ENCODE assay signal across 37 cellular contexts in the genomic region with DNA sequence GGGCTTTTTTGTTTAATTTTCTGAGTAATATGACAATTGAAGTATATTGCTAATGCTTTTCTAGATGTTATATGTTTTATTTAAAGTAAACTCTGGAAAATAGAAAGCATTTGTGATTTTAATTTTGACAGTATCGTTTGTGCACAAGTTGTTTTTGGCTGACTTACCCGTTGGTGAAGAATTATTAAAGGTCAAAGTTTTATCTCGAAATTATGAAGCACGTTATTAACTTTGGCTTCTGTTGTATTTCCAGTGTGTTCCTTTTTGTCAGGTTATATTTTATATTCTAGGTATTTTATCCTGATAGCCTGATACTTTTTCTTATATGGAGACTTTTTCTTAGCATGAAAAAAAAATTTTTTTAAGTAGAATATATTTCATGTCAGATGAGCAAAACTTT.
"Had no signal": no experiment of that assay in that cellular context is flagged by ENCODE, and none has a peak within 500 bp of the region (broad histone marks: within the 10 kb centered on the region; RNA-seq: fewer than 3 reads in every experiment).

No MANE protein-coding gene starts in this region.

- ATAC-seq: activated naive CD4-positive, alpha-beta T cell treated with anti-CD3 and anti-CD28 coated beads, Interleukin-2, amount 50 U/mL, for 72 hours; activated naive CD8-positive, alpha-beta T cell treated with anti-CD3 and anti-CD28 coated beads, Interleukin-2, amount 50 U/mL, for 24 hours; activated T-cell treated with anti-CD3 and anti-CD28 coated beads, Interleukin-2, amount 50 U/mL, for 4 hours; activated T-cell treated with anti-CD3 and anti-CD28 coated beads, Interleukin-2, amount 50 U/mL, for 72 hours; activated T-helper 17 cell treated with anti-CD3 and anti-CD28 coated beads, Interleukin-2, amount 50 U/mL, for 72 hours; body of pancreas had no signal

- H3K27me3 Mint-ChIP-seq: activated naive CD4-positive, alpha-beta T cell treated with anti-CD3 and anti-CD28 coated beads, Interleukin-2, amount 10 ng/mL, durations not matched to agents 7 days and 5 days; activated naive CD8-positive, alpha-beta T cell treated with anti-CD3 and anti-CD28 coated beads, Interleukin-2, amount 10 ng/mL, durations not matched to agents 7 days and 5 days; activated naive CD8-positive, alpha-beta T cell treated with anti-CD3 and anti-CD28 coated beads, Interleukin-2, amount 50 U/mL, for 24 hours; activated T-cell treated with anti-CD3 and anti-CD28 coated beads, Interleukin-2, amount 50 U/mL, for 24 hours; activated T-helper 17 cell treated with anti-CD3 and anti-CD28 coated beads, Interleukin-2, amount 50 U/mL, for 72 hours; brain; central memory CD8-positive, alpha-beta T cell had no signal

- H3K9me3 Mint-ChIP-seq: activated T-helper 17 cell treated with anti-CD3 and anti-CD28 coated beads, Interleukin-2, amount 50 U/mL, for 72 hours; central memory CD8-positive, alpha-beta T cell had no signal

- H3K4me1 ChIP-seq: ascending aorta, breast epithelium had no signal

- FAIRE-seq: astrocyte, bronchial epithelial cell had no signal

- H3K9me3 ChIP-seq: ascending aorta had no signal

- H3K27ac ChIP-seq: adrenal gland, ascending aorta, body of pancreas, brain microvascular endothelial cell, breast epithelium, cardiac muscle cell had no signal

- DNase-seq: activated effector memory CD4-positive, alpha-beta T cell treated with anti-CD3 and anti-CD28 coated beads, Interleukin-2, amount 50 U/mL, for 16 hours; activated effector memory CD4-positive, alpha-beta T cell treated with Interleukin-2 at 50 U/mL for 16 hours; activated gamma-delta T cell; activated gamma-delta T cell treated with Interleukin-2 at 50 U/mL for 16 hours; activated naive CD4-positive, alpha-beta T cell treated with anti-CD3 and anti-CD28 coated beads for 36 hours; activated naive CD4-positive, alpha-beta T cell treated with anti-CD3 and anti-CD28 coated beads, Interleukin-2, amount 10 ng/mL, durations not matched to agents 7 days and 5 days; activated naive CD4-positive, alpha-beta T cell treated with anti-CD3 and anti-CD28 coated beads, Interleukin-2, amount 50 U/mL, for 16 hours; activated naive CD4-positive, alpha-beta T cell treated with Interleukin-2 at 50 U/mL for 16 hours; activated naive CD8-positive, alpha-beta T cell treated with anti-CD3 and anti-CD28 coated beads, Interleukin-2, amount 10 ng/mL, durations not matched to agents 7 days and 5 days; activated naive CD8-positive, alpha-beta T cell treated with anti-CD3 and anti-CD28 coated beads, Interleukin-2, amount 50 U/mL, for 24 hours; activated T-cell treated with anti-CD3 and anti-CD28 coated beads for 4 hours; activated T-cell treated with anti-CD3 and anti-CD28 coated beads, Interleukin-2, amount 50 U/mL, for 1 hour; activated T-cell treated with anti-CD3 and anti-CD28 coated beads, Interleukin-2, amount 50 U/mL, for 24 hours; activated T-cell treated with anti-CD3 and anti-CD28 coated beads, Interleukin-2, amount 50 U/mL, for 4 hours; activated T-cell treated with anti-CD3 and anti-CD28 coated beads, Interleukin-2, amount 50 U/mL, for 48 hours; activated T-cell treated with anti-CD3 and anti-CD28 coated beads, Interleukin-2, amount 50 U/mL, for 72 hours; adrenal gland; amniotic stem cell; amygdala; anterior cingulate cortex; aorta; body of pancreas; brain microvascular endothelial cell; caudate nucleus; central memory CD4-positive, alpha-beta T cell; cerebellar nuclear complex had no signal

- H3K4me1 Mint-ChIP-seq: brain had no signal

- H3K4me3 ChIP-seq: adrenal gland, ascending aorta, body of pancreas, breast epithelium, cardiac muscle cell had no signal

- H3K27me3 ChIP-seq: adrenal gland, ascending aorta, body of pancreas, brain microvascular endothelial cell, breast epithelium, cardiac muscle cell had no signal

- H3K27ac Mint-ChIP-seq: activated naive CD4-positive, alpha-beta T cell treated with anti-CD3 and anti-CD28 coated beads, Interleukin-2, amount 10 ng/mL, durations not matched to agents 7 days and 5 days; activated naive CD4-positive, alpha-beta T cell treated with anti-CD3 and anti-CD28 coated beads, Interleukin-2, amount 50 U/mL, for 72 hours; activated naive CD8-positive, alpha-beta T cell treated with anti-CD3 and anti-CD28 coated beads, Interleukin-2, amount 10 ng/mL, durations not matched to agents 7 days and 5 days; activated T-cell treated with anti-CD3 and anti-CD28 coated beads, Interleukin-2, amount 50 U/mL, for 72 hours; activated T-helper 1 cell treated with anti-CD3 and anti-CD28 coated beads, Interleukin-12 subunit alpha, Interleukin-12 subunit beta, Interleukin-2, Interleukin-4 antibody, amounts not matched to agents 30 ng/mL and 10 ng/mL and 1 ng/mL, durations not matched to agents 14 hours and 24 hours and 36 hours; activated T-helper 17 cell treated with anti-CD3 and anti-CD28 coated beads, Interleukin-2, amount 50 U/mL, for 72 hours; activated T-helper 2 cell treated with anti-CD3 and anti-CD28 coated beads, Interferon-gamma antibody, Interleukin-2, Interleukin-4, amounts not matched to agents 10 μg/mL and 5 μg/mL and 100 μg/mL, durations not matched to agents 14 hours and 24 hours and 36 hours; brain had no signal

- H3K4me3 Mint-ChIP-seq: activated naive CD4-positive, alpha-beta T cell treated with anti-CD3 and anti-CD28 coated beads for 36 hours; activated naive CD4-positive, alpha-beta T cell treated with anti-CD3 and anti-CD28 coated beads, Interleukin-2, amount 10 ng/mL, durations not matched to agents 7 days and 5 days; activated naive CD8-positive, alpha-beta T cell treated with anti-CD3 and anti-CD28 coated beads, Interleukin-2, amount 10 ng/mL, durations not matched to agents 7 days and 5 days; activated naive CD8-positive, alpha-beta T cell treated with anti-CD3 and anti-CD28 coated beads, Interleukin-2, amount 50 U/mL, for 24 hours; activated T-cell treated with anti-CD3 and anti-CD28 coated beads, Interleukin-2, amount 50 U/mL, for 24 hours; activated T-cell treated with anti-CD3 and anti-CD28 coated beads, Interleukin-2, amount 50 U/mL, for 4 hours; activated T-cell treated with anti-CD3 and anti-CD28 coated beads, Interleukin-2, amount 50 U/mL, for 72 hours; activated T-helper 1 cell treated with anti-CD3 and anti-CD28 coated beads, Interleukin-12 subunit alpha, Interleukin-12 subunit beta, Interleukin-2, Interleukin-4 antibody, amounts not matched to agents 30 ng/mL and 10 ng/mL and 1 ng/mL, durations not matched to agents 14 hours and 24 hours and 36 hours; activated T-helper 17 cell treated with anti-CD3 and anti-CD28 coated beads, Interleukin-2, amount 50 U/mL, for 72 hours; brain; central memory CD8-positive, alpha-beta T cell had no signal

- H3K36me3 ChIP-seq: adrenal gland, ascending aorta, brain microvascular endothelial cell, breast epithelium, cardiac muscle cell had no signal
